18 cellular contexts compared by ENCODE assay signal in genomic region chr1:201906336-201906735, GRCh38. TPM values are rescaled to one million over a fixed set of nuclear protein-coding genes. Genes with fewer than 3 reads are reported as not detected.
A peak's percentile ranks its signal among the peaks of the same experiment; 100 is the strongest.
DNase-seq lines count a peak whose midpoint lies in the region; ATAC-seq and TF ChIP-seq lines count a peak whose summit lies in the region.
"Had no signal": no experiment of that assay in that cellular context is flagged by ENCODE, and none has a peak within 500 bp of the region (broad histone marks: within the 10 kb centered on the region; RNA-seq: fewer than 3 reads in every experiment).

No MANE protein-coding gene starts in this region.

- H3K27me3 ChIP-seq in cardiac muscle cell (no peaks in the 10 kb centered on the region), esophagus (ENCODE audit: control insufficient read depth in 1 of 2, insufficient read depth in 2 of 2, low read length in 2 of 2) (no peaks in the 10 kb centered on the region), rectal smooth muscle tissue (ENCODE audit: control insufficient read depth, insufficient read depth, low read length) (no peaks in the 10 kb centered on the region), vagina (no peaks in the 10 kb centered on the region)
- H3K27me3 ChIP-seq: brain microvascular endothelial cell had no signal

- DNase-seq in cardiac muscle cell (ENCODE audit: low read depth in 1 of 2, low spot score in 1 of 2) (no peak), left cardiac atrium (no peak), vagina (ENCODE audit: extremely low spot score in 2 of 2) (no peak)
- DNase-seq: activated CD4-positive, CD25-positive, alpha-beta regulatory T cell; activated CD8-positive, alpha-beta memory T cell treated with anti-CD3 and anti-CD28 coated beads, Interleukin-2, amount 10 ng/mL, durations not matched to agents 7 days and 5 days; brain microvascular endothelial cell; GDM1; Kasumi-1; lower lobe of right lung; NCI-H187; NCI-H526 treated with DMSO at 0.1 percent for 48 hours; stimulated activated naive CD4-positive, alpha-beta T cell had no signal

- 83% methylated on average over 3 of the region's 3 CpGs for WGBS in esophagus, 2 donors

- H3K36me3 ChIP-seq in cardiac muscle cell (no peaks in the 10 kb centered on the region), esophagus (ENCODE audit: control insufficient read depth in 2 of 2, insufficient read depth in 2 of 2, low read length in 1 of 2) (no peaks in the 10 kb centered on the region), rectal smooth muscle tissue (ENCODE audit: control insufficient read depth, insufficient read depth, low read length) (no peaks in the 10 kb centered on the region), vagina (no peaks in the 10 kb centered on the region)
- H3K36me3 ChIP-seq: brain microvascular endothelial cell, lower lobe of right lung had no signal

- no peak for TF ChIP-seq CTCF in cardiac muscle cell (IDR thresholded peaks at IDR 0.05; ENCODE audit: low read depth, low read length)
- no peak for TF ChIP-seq CTCF in vagina (IDR thresholded peaks at IDR 0.05)

- no peaks in the 10 kb centered on the region for H3K9me3 ChIP-seq in cardiac muscle cell (ENCODE audit: low read depth)
- no peaks in the 10 kb centered on the region for H3K9me3 ChIP-seq in esophagus (ENCODE audit: control insufficient read depth in 2 of 2, insufficient read depth in 1 of 2, low read depth in 1 of 2, low read length in 1 of 2)
- H3K9me3 ChIP-seq in vagina = no peaks in the 10 kb centered on the region
- H3K9me3 ChIP-seq: lower lobe of right lung had no signal

- intact Hi-C loops in left cardiac atrium (cut with DNase I) (no loop called here), vagina (cut with DNase I) (no loop called here)

- H3K27ac ChIP-seq in cardiac muscle cell = peak overlapping the region; percentile 99
- peak overlapping the region; percentile 56 to 81 for H3K27ac ChIP-seq in esophagus (ENCODE audit: low read depth in 2 of 2, low read length in 1 of 2)
- peak overlapping the region; percentile 97 for H3K27ac ChIP-seq in rectal smooth muscle tissue (ENCODE audit: low read depth, low read length)
- H3K27ac ChIP-seq in vagina = peak overlapping the region; percentile 93
- H3K27ac ChIP-seq: brain microvascular endothelial cell had no signal

- H3K4me1 ChIP-seq in cardiac muscle cell (ENCODE audit: low read depth) (peaks cover 67% of the 10 kb centered on the region), esophagus (ENCODE audit: control insufficient read depth in 2 of 2, insufficient read depth in 2 of 2, low read length in 1 of 2) (peaks cover 3 to 5% of the 10 kb centered on the region in 2 donors), rectal smooth muscle tissue (ENCODE audit: control insufficient read depth, insufficient read depth, low read length) (peaks cover 73% of the 10 kb centered on the region), vagina (peaks cover 84% of the 10 kb centered on the region)
- H3K4me1 ChIP-seq: lower lobe of right lung had no signal

- H3K9ac ChIP-seq in rectal smooth muscle tissue (ENCODE audit: low read length) = no peak overlapping the region

- no peak for TF ChIP-seq POLR2A in vagina (IDR thresholded peaks at IDR 0.05)

- H3K4me3 ChIP-seq in cardiac muscle cell (no peak overlapping the region), esophagus (ENCODE audit: low read depth in 1 of 2, low read length in 2 of 2) (no peak overlapping the region), rectal smooth muscle tissue (ENCODE audit: low read length) (no peak overlapping the region), vagina (no peak overlapping the region)
- H3K4me3 ChIP-seq: lower lobe of right lung had no signal

- ATAC-seq in left cardiac atrium = no peak
- ATAC-seq in HG03135 (IDR thresholded peaks at IDR 0.05; ENCODE audit: unreplicated experiment) = no peak
- no peak for ATAC-seq in HG03521 (IDR thresholded peaks at IDR 0.05; ENCODE audit: unreplicated experiment)
- no peak for ATAC-seq in HG02763 (IDR thresholded peaks at IDR 0.05; ENCODE audit: unreplicated experiment)
- ATAC-seq: lower lobe of right lung had no signal

RNA-seq across cellular contexts. Expression of gene SHISA4, which starts 17.6 kb away (rescaled TPM):
- 14.3 and 21.9 TPM in 2 replicates for total RNA-seq in cardiac muscle cell
- polyA plus RNA-seq in cardiac muscle cell = 22.8 and 24.3 TPM in 2 replicates
- total RNA-seq in left cardiac atrium = 10 to 100 TPM; 47.5 to 49.0 TPM
- polyA plus RNA-seq in esophagus = 1 to 10 TPM; 2.3 to 3.7 TPM
- 16.2 TPM for total RNA-seq in vagina

RNA-seq across cellular contexts. Expression of gene LMOD1, which starts 40.0 kb away (rescaled TPM):
- total RNA-seq in cardiac muscle cell (48.3 and 75.6 TPM in 2 replicates), left cardiac atrium (10 to 100 TPM; 21.3 to 36.2 TPM), vagina (107 TPM)
- polyA plus RNA-seq in cardiac muscle cell (27.4 and 47.9 TPM in 2 replicates), esophagus (10 to 100 TPM; 30.2 to 60.4 TPM)
- total RNA-seq: A673; activated CD8-positive, alpha-beta memory T cell treated with anti-CD3 and anti-CD28 coated beads, Interleukin-2, amount 10 ng/mL, durations not matched to agents 7 days and 5 days had no signal

RNA-seq across cellular contexts. Expression of gene TIMM17A, which starts 49.0 kb away (rescaled TPM):
- 32.9 and 37.4 TPM in 2 replicates for total RNA-seq in cardiac muscle cell
- polyA plus RNA-seq in cardiac muscle cell = 88.7 and 110 TPM in 2 replicates
- 10 to 100 TPM; 64.7 to 94.4 TPM for total RNA-seq in left cardiac atrium
- 10 to 100 TPM; 21.7 to 37.4 TPM for polyA plus RNA-seq in esophagus
- total RNA-seq in vagina = 18.9 TPM
